In genomic region chr5:151638619-151639018, GRCh38 we compare ENCODE assay signal across 20 cellular contexts. TPM values are rescaled to one million over a fixed set of nuclear protein-coding genes. Genes with fewer than 3 reads are reported as not detected.
DNase-seq lines count a peak whose midpoint lies in the region; ATAC-seq and TF ChIP-seq lines count a peak whose summit lies in the region.
"Had no signal": no experiment of that assay in that cellular context is flagged by ENCODE, and none has a peak within 500 bp of the region (broad histone marks: within the 10 kb centered on the region; RNA-seq: fewer than 3 reads in every experiment).

No MANE protein-coding gene starts in this region.

- no peak overlapping the region for H3K4me3 Mint-ChIP-seq in CD4-positive, CD25-positive, alpha-beta regulatory T cell
- H3K4me3 Mint-ChIP-seq: CD4-positive, alpha-beta memory T cell had no signal

- H3K27ac Mint-ChIP-seq in CD4-positive, CD25-positive, alpha-beta regulatory T cell = peak overlapping the region in 2 of 3 donors; percentile 40 to 50
- H3K27ac Mint-ChIP-seq: CD4-positive, alpha-beta memory T cell had no signal

- H3K9me3 Mint-ChIP-seq in CD4-positive, CD25-positive, alpha-beta regulatory T cell = peaks cover 0 to 2% (median 0%) of the 10 kb centered on the region in 7 donors

- H3K4me1 Mint-ChIP-seq in CD4-positive, CD25-positive, alpha-beta regulatory T cell = no peaks in the 10 kb centered on the region

- no peaks in the 10 kb centered on the region for H3K36me3 ChIP-seq in CD4-positive, CD25-positive, alpha-beta regulatory T cell (ENCODE audit: control insufficient read depth, insufficient read depth, low read length)
- no peaks in the 10 kb centered on the region for H3K36me3 ChIP-seq in esophagus (ENCODE audit: control insufficient read depth in 2 of 2, insufficient read depth in 2 of 2, low read length in 1 of 2)
- H3K36me3 ChIP-seq: HAP-1 had no signal

- no peaks in the 10 kb centered on the region for H3K36me3 Mint-ChIP-seq in CD4-positive, CD25-positive, alpha-beta regulatory T cell
- H3K36me3 Mint-ChIP-seq: CD4-positive, alpha-beta memory T cell had no signal

- no peak overlapping the region for H3K4me3 ChIP-seq in CD4-positive, CD25-positive, alpha-beta regulatory T cell (ENCODE audit: low read depth, low read length)
- H3K4me3 ChIP-seq in esophagus (ENCODE audit: low read depth in 1 of 2, low read length in 2 of 2) = no peak overlapping the region
- H3K4me3 ChIP-seq: A549, GM12878, GM23248, HAP-1 had no signal

- H3K27me3 ChIP-seq in CD4-positive, CD25-positive, alpha-beta regulatory T cell (ENCODE audit: control insufficient read depth, insufficient read depth, low read length) = peaks cover 2% of the 10 kb centered on the region
- no peaks in the 10 kb centered on the region for H3K27me3 ChIP-seq in esophagus (ENCODE audit: control insufficient read depth in 1 of 2, insufficient read depth in 2 of 2, low read length in 2 of 2)

- peaks cover 8% of the 10 kb centered on the region for H3K27me3 Mint-ChIP-seq in CD4-positive, CD25-positive, alpha-beta regulatory T cell

- 62 to 73% methylated on average over 4 of the region's 4 CpGs for WGBS in esophagus, 2 donors

- POLR2A ChIA-PET in RWPE1 (lab: Yijun Ruan, JAX; ENCODE audit: low non-redundant PET) (interaction anchor here (0.6 to 1.4 kb wide), 2 partner anchors 21 to 78 kb away, joined by 3 to 4 read pairs; no protein-coding TSS in a partner anchor), GM10248 (lab: Yijun Ruan, JAX) (no interaction called here)

- no peak for DNase-seq in CD4-positive, CD25-positive, alpha-beta regulatory T cell
- DNase-seq in RWPE1 (ENCODE audit: low spot score) = no peak
- peak in 31 of 42 donors; percentile 21 to 80 (median 49) for DNase-seq in head of caudate nucleus
- no peak for DNase-seq in GM10248 (ENCODE audit: extremely low spot score)
- DNase-seq in stimulated activated naive CD4-positive, alpha-beta T cell treated with Interleukin-2 at 50 U/mL for 16 hours (lab: John Stamatoyannopoulos, UW) = no peak
- DNase-seq in left colon = no peak
- DNase-seq: AML-193; CD4-positive, alpha-beta memory T cell; DMS153; GF-D8; GM23248 had no signal

- no peaks in the 10 kb centered on the region for H3K9me3 ChIP-seq in CD4-positive, CD25-positive, alpha-beta regulatory T cell (ENCODE audit: control insufficient read depth in 2 of 2, low read length in 2 of 2)
- no peaks in the 10 kb centered on the region for H3K9me3 ChIP-seq in esophagus (ENCODE audit: control insufficient read depth in 2 of 2, insufficient read depth in 1 of 2, low read depth in 1 of 2, low read length in 1 of 2)
- H3K9me3 ChIP-seq: HAP-1 had no signal

- no peaks in the 10 kb centered on the region for H3K4me1 ChIP-seq in CD4-positive, CD25-positive, alpha-beta regulatory T cell (ENCODE audit: control insufficient read depth, insufficient read depth, low read length, poor library complexity, severe bottlenecking)
- H3K4me1 ChIP-seq in esophagus (ENCODE audit: control insufficient read depth in 2 of 2, insufficient read depth in 2 of 2, low read length in 1 of 2) = peaks cover 0 to 11% of the 10 kb centered on the region in 2 donors
- H3K4me1 ChIP-seq: A549, HAP-1 had no signal

- intact Hi-C loops in head of caudate nucleus (cut with DNase I) (no loop called here), left colon (cut with DNase I, micrococcal nuclease) (no loop called here)

- no peak for ATAC-seq in CD4-positive, CD25-positive, alpha-beta regulatory T cell (ENCODE audit: low read depth in 2 of 2)
- ATAC-seq in HG03196 (IDR thresholded peaks at IDR 0.05; ENCODE audit: unreplicated experiment) (no peak), left colon (no peak)
- ATAC-seq: A549, GM12878 had no signal

- H3K27ac ChIP-seq in CD4-positive, CD25-positive, alpha-beta regulatory T cell (ENCODE audit: insufficient read depth, low read length, poor library complexity, severe bottlenecking) = no peak overlapping the region
- H3K27ac ChIP-seq in RWPE1 (peak overlapping the region; percentile 86), esophagus (ENCODE audit: low read depth in 2 of 2, low read length in 1 of 2) (peak overlapping the region; percentile 75 to 93)
- H3K27ac ChIP-seq: 22Rv1, A549, C4-2B, GM23248, HL-60 had no signal

- CTCF ChIA-PET in RWPE1 (lab: Yijun Ruan, JAX) = interaction anchor here (1.3 to 4.0 kb wide), 3 partner anchors 10 to 68 kb away, joined by 3 to 26 read pairs (median 6); no protein-coding TSS in a partner anchor
- CTCF ChIA-PET in GM10248 (lab: Yijun Ruan, JAX) = interaction anchor here (0.6 to 7.5 kb wide), 7 partner anchors 9 to 322 kb away, joined by 3 to 72 read pairs (median 4); no protein-coding TSS in a partner anchor

- TF ChIP-seq CTCF in RWPE1 (conservative IDR thresholded peaks at IDR 0.05; ENCODE audit: low read depth) (no peak), GM10248 (IDR thresholded peaks at IDR 0.05; ENCODE audit: control extremely low read depth, extremely low read depth, low read depth, missing control alignments) (no peak)

RNA-seq across cellular contexts. Expression of gene FAT2, which starts 47.5 kb away (rescaled TPM):
- not detected for total RNA-seq in CD4-positive, CD25-positive, alpha-beta regulatory T cell
- under 1 TPM in 1 of 4 donors, not detected in 3; 0.05 TPM for polyA plus RNA-seq in CD4-positive, CD25-positive, alpha-beta regulatory T cell
- 10 to 100 TPM; 29.5 to 33.8 TPM for polyA plus RNA-seq in esophagus
- total RNA-seq in left colon = not detected
- total RNA-seq: CD4-positive, alpha-beta memory T cell; GM23248 had no signal
- polyA plus RNA-seq: BJ; CD4-positive, alpha-beta memory T cell; GM23248 had no signal

RNA-seq across cellular contexts. Expression of gene SPARC, which starts 48.1 kb away (rescaled TPM):
- total RNA-seq in CD4-positive, CD25-positive, alpha-beta regulatory T cell = 34.6 TPM
- not detected for polyA plus RNA-seq in CD4-positive, CD25-positive, alpha-beta regulatory T cell
- 10 to 100 TPM; 12.1 to 52.5 TPM for polyA plus RNA-seq in esophagus
- 100 to 1,000 TPM in 1 of 2 donors, 10 to 100 TPM in 1; 91.3 to 178 TPM for total RNA-seq in left colon

Comparison
In these comparisons a context has a peak if more than half of its experiments do, and no peak if none do; other contexts are left out.
1. DNase-seq: peak in head of caudate nucleus (31 of 42); none in CD4-positive, CD25-positive, alpha-beta regulatory T cell (0 of 3), RWPE1 (single experiment), GM10248 (single experiment), stimulated activated naive CD4-positive, alpha-beta T cell treated with Interleukin-2 at 50 U/mL for 16 hours (single experiment) and left colon (0 of 2).